Comparison of ENCODE assay signal across 38 cellular contexts in genomic region chr18:72859088-72859487, GRCh38. TPM values are rescaled to one million over a fixed set of nuclear protein-coding genes. Genes with fewer than 3 reads are reported as not detected.
"Had no signal": no experiment of that assay in that cellular context is flagged by ENCODE, and none has a peak within 500 bp of the region (broad histone marks: within the 10 kb centered on the region; RNA-seq: fewer than 3 reads in every experiment).

No MANE protein-coding gene starts in this region.

- H3K4me3 ChIP-seq: MG63 had no signal

- H3K27me3 ChIP-seq: MG63 had no signal

- DNase-seq: Karpas-422, Kasumi-1, MG63, MM.1S, MV-4-11, NCI-H1048, NCI-H1092, NCI-H1092 treated with DMSO at 0.1 percent for 48 hours, NCI-H1105, NCI-H1105 treated with DMSO at 0.1 percent for 48 hours, NCI-H1417, NCI-H1417 treated with DMSO at 0.1 percent for 48 hours, NCI-H1436, NCI-H1436 treated with DMSO at 0.1 percent for 48 hours, NCI-H146, NCI-H1694, NCI-H1694 treated with DMSO at 0.1 percent for 48 hours, NCI-H187, NCI-H187 treated with DMSO at 0.1 percent for 48 hours, NCI-H1930, NCI-H2029, NCI-H2029 treated with DMSO at 0.1 percent for 48 hours, NCI-H2081, NCI-H2081 treated with DMSO at 0.1 percent for 48 hours, NCI-H2107, NCI-H2171, NCI-H2171 treated with DMSO at 0.1 percent for 48 hours, NCI-H2227 treated with DMSO at 0.1 percent for 48 hours, NCI-H226, NCI-H446, NCI-H446 treated with DMSO at 0.1 percent for 48 hours, NCI-H510A, NCI-H510A treated with DMSO at 0.1 percent for 48 hours, NCI-H524, NCI-H524 treated with DMSO at 0.1 percent for 48 hours had no signal

- H3K36me3 ChIP-seq: MG63 had no signal

- H3K9me3 ChIP-seq: MG63 had no signal

RNA-seq across cellular contexts. Expression of gene NETO1, which starts 8.7 kb away (rescaled TPM):
- total RNA-seq: LHCN-M2, M059J, NCI-H460 had no signal
